ENCODE assay signal across 1 cellular context in the genomic region with DNA sequence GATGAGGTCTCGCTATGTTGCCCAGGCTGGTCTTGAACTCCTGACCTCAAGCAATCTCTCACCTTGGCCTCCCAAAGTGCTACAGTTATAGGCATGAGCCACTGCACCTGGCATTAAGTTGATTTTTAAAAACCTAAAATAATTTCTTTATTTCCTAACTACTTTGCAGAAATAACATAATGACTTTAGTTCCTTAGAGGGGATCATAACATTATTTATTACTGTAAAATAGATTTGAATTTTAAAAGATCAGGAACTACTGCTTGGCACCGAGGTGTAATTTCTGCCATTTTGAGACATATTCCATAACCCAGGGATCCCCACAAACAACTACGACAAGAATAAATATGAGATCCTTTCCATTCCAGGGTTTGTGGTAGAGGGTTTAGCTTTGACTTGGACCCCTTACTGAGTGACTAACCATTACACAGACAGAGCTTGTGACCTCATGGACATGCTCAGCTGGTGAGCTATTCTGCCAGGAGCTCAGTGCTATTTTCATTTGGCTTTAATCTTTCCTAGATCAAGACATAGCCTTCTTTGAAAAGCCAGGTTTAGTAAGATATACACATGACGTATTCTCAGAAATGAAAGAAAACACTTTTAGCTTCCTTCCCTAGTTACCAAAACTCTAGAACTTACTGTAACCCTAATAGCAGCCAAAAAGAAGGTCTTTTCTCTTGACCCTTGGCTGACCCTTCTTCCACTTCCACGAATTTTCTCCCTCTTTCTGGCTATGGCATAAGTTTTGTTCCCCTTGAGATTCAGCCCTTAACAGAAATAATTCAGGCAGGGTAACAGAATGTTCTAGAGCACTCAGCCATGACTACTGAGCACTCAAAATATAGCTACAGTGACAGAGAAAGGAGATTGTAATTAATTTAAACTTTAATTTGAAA.
TF ChIP-seq lines count a peak whose summit lies in the region.

No MANE protein-coding gene starts in this region.

TF ChIP-seq in HCT116, 20 proteins besides CTCF, POLR2A, EP300 and RAD21:
- TF ChIP-seq ZFX (IDR thresholded peaks at IDR 0.05) = no peak
- TF ChIP-seq TCF7L2 (IDR thresholded peaks at IDR 0.05; ENCODE audit: borderline replicate concordance, extremely low read depth, insufficient read depth, insufficient read length) = no peak
- TF ChIP-seq SRF (IDR thresholded peaks at IDR 0.05; ENCODE audit: low read depth) = no peak
- TF ChIP-seq CEBPB (IDR thresholded peaks at IDR 0.05; ENCODE audit: low read depth) = no peak
- TF ChIP-seq FOSL1 (IDR thresholded peaks at IDR 0.05; ENCODE audit: low read depth) = no peak
- TF ChIP-seq, protein P1, sequence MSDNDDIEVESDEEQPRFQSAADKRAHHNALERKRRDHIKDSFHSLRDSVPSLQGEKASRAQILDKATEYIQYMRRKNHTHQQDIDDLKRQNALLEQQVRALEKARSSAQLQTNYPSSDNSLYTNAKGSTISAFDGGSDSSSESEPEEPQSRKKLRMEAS (IDR thresholded peaks at IDR 0.05) = no peak
- TF ChIP-seq SP1 (IDR thresholded peaks at IDR 0.05; ENCODE audit: low read depth) = no peak
- no peak for TF ChIP-seq ZNF274 (IDR thresholded peaks at IDR 0.05; ENCODE audit: low read depth, low read length)
- no peak for TF ChIP-seq SIN3A (IDR thresholded peaks at IDR 0.05; ENCODE audit: low read depth)
- TF ChIP-seq EZH2phosphoT487 (IDR thresholded peaks at IDR 0.05; ENCODE audit: borderline replicate concordance) = no peak
TF ChIP-seq in HCT116: peak in this region for 0.
